8 cellular contexts compared by ENCODE assay signal in the genomic region with DNA sequence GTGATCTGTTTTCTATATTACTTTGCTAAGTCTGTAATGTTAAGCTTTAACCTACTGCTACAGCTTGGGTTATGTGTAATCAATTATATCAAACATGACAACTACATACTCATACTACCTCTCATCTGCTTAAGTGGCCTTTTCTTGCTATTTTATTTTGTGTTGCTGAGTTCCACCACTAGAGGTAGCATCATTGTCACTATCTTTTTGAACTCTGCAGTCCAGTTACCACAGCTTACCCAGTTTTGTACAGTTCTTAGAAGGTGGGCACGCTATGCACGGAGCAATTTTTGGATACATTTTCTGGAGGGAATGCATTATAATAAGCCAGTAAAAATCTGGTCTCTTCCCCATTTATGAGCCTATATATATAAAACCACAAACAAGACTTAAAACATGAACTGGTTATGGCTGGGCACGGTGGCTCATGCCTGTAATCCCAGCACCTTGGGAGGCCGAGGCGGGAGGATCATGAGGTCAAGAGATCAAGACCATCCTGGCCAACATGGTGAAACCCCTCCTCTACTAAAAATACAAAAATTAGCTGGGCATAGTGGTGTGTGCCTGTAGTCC. TPM values are rescaled to one million over a fixed set of nuclear protein-coding genes. Genes with fewer than 3 reads are reported as not detected.
DNase-seq lines count a peak whose midpoint lies in the region; ATAC-seq and TF ChIP-seq lines count a peak whose summit lies in the region.

No MANE protein-coding gene starts in this region.

- no peaks in the 10 kb centered on the region for H3K4me1 Mint-ChIP-seq in activated T-helper 17 cell treated with anti-CD3 and anti-CD28 coated beads, Interleukin-2, amount 50 U/mL, for 72 hours

- CTCF ChIA-PET in HEK293T (lab: Yijun Ruan, JAX) = interaction anchor here (0.5 to 1.8 kb wide), 6 partner anchors 9 to 216 kb away, joined by 3 to 6 read pairs (median 4); no protein-coding TSS in a partner anchor

- no peak overlapping the region for H3K27ac ChIP-seq in OCI-LY3 (ENCODE audit: low read length)
- no peak overlapping the region for H3K27ac ChIP-seq in esophagus muscularis mucosa (replicated peaks in 1 of 4)
- no peak overlapping the region for H3K27ac ChIP-seq in ovary

- no peak overlapping the region for H3K27ac Mint-ChIP-seq in activated T-helper 17 cell treated with anti-CD3 and anti-CD28 coated beads, Interleukin-2, amount 50 U/mL, for 72 hours

- H3K36me3 ChIP-seq in OCI-LY3 (replicated peaks; ENCODE audit: low read depth, low read length) (no peaks in the 10 kb centered on the region), esophagus muscularis mucosa (peaks cover 0 to 51% (median 6%) of the 10 kb centered on the region in 4 donors), ovary (no peaks in the 10 kb centered on the region)

- H3K79me2 ChIP-seq in OCI-LY3 (ENCODE audit: low read length) = no peaks in the 10 kb centered on the region

- H3K4me3 Mint-ChIP-seq in activated T-helper 17 cell treated with anti-CD3 and anti-CD28 coated beads, Interleukin-2, amount 50 U/mL, for 72 hours = no peak overlapping the region

- H3K36me3 Mint-ChIP-seq in activated T-helper 17 cell treated with anti-CD3 and anti-CD28 coated beads, Interleukin-2, amount 50 U/mL, for 72 hours (ENCODE audit: low read depth) = no peaks in the 10 kb centered on the region

- ATAC-seq in activated T-helper 17 cell treated with anti-CD3 and anti-CD28 coated beads, Interleukin-2, amount 50 U/mL, for 72 hours (replicated peaks) = no peak

- no peak overlapping the region for H3K9ac ChIP-seq in OCI-LY3 (ENCODE audit: low read length)

- WGBS in esophagus muscularis mucosa = 92% methylated on average over 5 of the region's 5 CpGs
- WGBS in ovary, 3 donors = 70 to 80% (median 73%) methylated on average over 5 of the region's 5 CpGs

- no peaks in the 10 kb centered on the region for H3K27me3 Mint-ChIP-seq in activated T-helper 17 cell treated with anti-CD3 and anti-CD28 coated beads, Interleukin-2, amount 50 U/mL, for 72 hours

- POLR2A ChIA-PET in HEK293T (lab: Yijun Ruan, JAX) = no interaction called here

- TF ChIP-seq EP300 in esophagus muscularis mucosa (IDR thresholded peaks at IDR 0.05) = no peak
- no peak for TF ChIP-seq EP300 in ovary (IDR thresholded peaks at IDR 0.05)

- H4K20me1 ChIP-seq in OCI-LY3 (ENCODE audit: insufficient read depth, low read length) = no peaks in the 10 kb centered on the region

- peak overlapping the region; percentile 61 for H3K4me2 ChIP-seq in OCI-LY3 (ENCODE audit: low read length)

- peaks cover 3% of the 10 kb centered on the region; the same call in 1 of the 2 replicates for H3K27me3 ChIP-seq in OCI-LY3 (ENCODE audit: low read depth, low read length)
- H3K27me3 ChIP-seq in esophagus muscularis mucosa = no peaks in the 10 kb centered on the region
- no peaks in the 10 kb centered on the region for H3K27me3 ChIP-seq in ovary

- TF ChIP-seq POLR2A in esophagus muscularis mucosa (IDR thresholded peaks at IDR 0.05; ENCODE audit: low read depth) = no peak
- no peak for TF ChIP-seq POLR2A in ovary (IDR thresholded peaks at IDR 0.05)

- H3K9me3 Mint-ChIP-seq in activated T-helper 17 cell treated with anti-CD3 and anti-CD28 coated beads, Interleukin-2, amount 50 U/mL, for 72 hours = no peaks in the 10 kb centered on the region

- peak overlapping the region; percentile 35; the same call in 1 of the 2 replicates for H2AFZ ChIP-seq in OCI-LY3 (ENCODE audit: low read depth, low read length)

- peak overlapping the region; percentile 29 for H3K4me3 ChIP-seq in OCI-LY3 (ENCODE audit: low read length)
- H3K4me3 ChIP-seq in esophagus muscularis mucosa = no peak overlapping the region
- no peak overlapping the region for H3K4me3 ChIP-seq in ovary

- intact Hi-C loops in esophagus muscularis mucosa (cut with DNase I) = loop anchor here (2.0 kb wide), 1 partner anchor 95 kb away; no protein-coding TSS in a partner anchor
- intact Hi-C loops in ovary (cut with DNase I) = loop anchor here in 2 of 4 donors (10.0 kb wide), 1 partner anchor 155 kb away; no protein-coding TSS in a partner anchor

- peaks cover 16% of the 10 kb centered on the region for H3K4me1 ChIP-seq in OCI-LY3 (ENCODE audit: low read length)
- H3K4me1 ChIP-seq in esophagus muscularis mucosa = no peaks in the 10 kb centered on the region
- no peaks in the 10 kb centered on the region for H3K4me1 ChIP-seq in ovary (ENCODE audit: insufficient read depth)

- peak; percentile 81 for TF ChIP-seq CTCF in OCI-LY3 (IDR thresholded peaks at IDR 0.05; ENCODE audit: low read depth, low read length)
- TF ChIP-seq CTCF in esophagus muscularis mucosa (IDR thresholded peaks at IDR 0.05) = peak; percentile 36 to 56 (median 41)
- peak; percentile 18 to 64 (median 43) for TF ChIP-seq CTCF in ovary (IDR thresholded peaks at IDR 0.05)

- DNase-seq in EH (ENCODE audit: low read depth) (peak; percentile 63), HEK293T (ENCODE audit: extremely low spot score) (peak; percentile 44), esophagus muscularis mucosa (ENCODE audit: extremely low spot score) (no peak), ovary (no peak)
- no peak for DNase-seq in NK-92 treated with Interleukin-12 subunit alpha and Interleukin-12 subunit beta, amount 100 ng/mL, for 24 hours (lab: John Stamatoyannopoulos, UW)
- no peak for DNase-seq in activated T-cell treated with anti-CD3 and anti-CD28 coated beads, Interleukin-2, amount 50 U/mL, for 1 hour

- H3K9me3 ChIP-seq in OCI-LY3 (ENCODE audit: insufficient read depth, low read length) = no peaks in the 10 kb centered on the region
- no peaks in the 10 kb centered on the region for H3K9me3 ChIP-seq in esophagus muscularis mucosa
- H3K9me3 ChIP-seq in ovary = no peaks in the 10 kb centered on the region

TF ChIP-seq in HEK293T, 16 proteins besides CTCF, POLR2A, EP300 and RAD21:
- TF ChIP-seq, protein P1, sequence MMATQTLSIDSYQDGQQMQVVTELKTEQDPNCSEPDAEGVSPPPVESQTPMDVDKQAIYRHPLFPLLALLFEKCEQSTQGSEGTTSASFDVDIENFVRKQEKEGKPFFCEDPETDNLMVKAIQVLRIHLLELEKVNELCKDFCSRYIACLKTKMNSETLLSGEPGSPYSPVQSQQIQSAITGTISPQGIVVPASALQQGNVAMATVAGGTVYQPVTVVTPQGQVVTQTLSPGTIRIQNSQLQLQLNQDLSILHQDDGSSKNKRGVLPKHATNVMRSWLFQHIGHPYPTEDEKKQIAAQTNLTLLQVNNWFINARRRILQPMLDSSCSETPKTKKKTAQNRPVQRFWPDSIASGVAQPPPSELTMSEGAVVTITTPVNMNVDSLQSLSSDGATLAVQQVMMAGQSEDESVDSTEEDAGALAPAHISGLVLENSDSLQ (IDR thresholded peaks at IDR 0.05) = peak; percentile 19; the same call in 1 of the 2 replicates
- no peak for TF ChIP-seq FOXA1 (IDR thresholded peaks at IDR 0.05)

RNA-seq across cellular contexts. Expression of a gene that starts 48.5 kb away (rescaled TPM):
- total RNA-seq in esophagus muscularis mucosa (10 to 100 TPM; 34.5 to 48.5 (median 40.2) TPM), ovary (10 to 100 TPM; 35.3 to 49.9 (median 45.8) TPM)
- polyA plus RNA-seq in ovary = 10 to 100 TPM; 30.5 to 48.7 TPM
- 10 to 100 TPM in 1 of 2 donors, 1 to 10 TPM in 1; 7.8 to 13.4 TPM for total RNA-seq in activated T-helper 17 cell treated with anti-CD3 and anti-CD28 coated beads, Interleukin-2, amount 50 U/mL, for 72 hours

RNA-seq across cellular contexts. Expression of a gene that starts 59.7 kb away (rescaled TPM):
- 10 to 100 TPM; 13.6 to 27.9 (median 18.6) TPM for total RNA-seq in esophagus muscularis mucosa
- total RNA-seq in ovary = 10 to 100 TPM in 4 of 7 donors, 1 to 10 TPM in 3; 6.8 to 11.4 (median 10.7) TPM
- 10 to 100 TPM in 1 of 2 donors, 1 to 10 TPM in 1; 6.6 to 11.8 TPM for polyA plus RNA-seq in ovary
- 1 to 10 TPM; 1.4 to 1.8 TPM for total RNA-seq in activated T-helper 17 cell treated with anti-CD3 and anti-CD28 coated beads, Interleukin-2, amount 50 U/mL, for 72 hours

Comparison
In these comparisons a context has a peak if more than half of its experiments do, and no peak if none do; other contexts are left out.
1. DNase-seq: peak in EH (single experiment) and HEK293T (single experiment); none in esophagus muscularis mucosa (single experiment), ovary (0 of 5), NK-92 treated with Interleukin-12 subunit alpha and Interleukin-12 subunit beta, amount 100 ng/mL, for 24 hours (single experiment) and activated T-cell treated with anti-CD3 and anti-CD28 coated beads, Interleukin-2, amount 50 U/mL, for 1 hour (single experiment).
2. Peak in every context shown above with its lines, with median percentiles within 50 percentile points of each other: CTCF ChIP-seq.